ENCODE assay signal across 1 cellular context in genomic region chr19:42111811-42112210, GRCh38.
A peak's percentile ranks its signal among the peaks of the same experiment; 100 is the strongest.
TF ChIP-seq lines count a peak whose summit lies in the region.

No MANE protein-coding gene starts in this region.

TF ChIP-seq in IMR-90, 13 proteins besides CTCF, POLR2A, EP300 and RAD21:
- TF ChIP-seq FOS (IDR thresholded peaks at IDR 0.05; ENCODE audit: low read depth, low read length) (no peak), CEBPB (IDR thresholded peaks at IDR 0.05; ENCODE audit: low read depth, low read length) (peak; percentile 22; the same call in 1 of the 2 replicates), MAZ (IDR thresholded peaks at IDR 0.05; ENCODE audit: borderline replicate concordance, low read depth, low read length) (no peak), BHLHE40 (IDR thresholded peaks at IDR 0.05; ENCODE audit: low read depth, low read length) (no peak), RCOR1 (IDR thresholded peaks at IDR 0.05; ENCODE audit: insufficient replicate concordance, low read length) (no peak), MXI1 (IDR thresholded peaks at IDR 0.05; ENCODE audit: borderline replicate concordance, low read depth, low read length) (no peak)
- TF ChIP-seq, protein P1, sequence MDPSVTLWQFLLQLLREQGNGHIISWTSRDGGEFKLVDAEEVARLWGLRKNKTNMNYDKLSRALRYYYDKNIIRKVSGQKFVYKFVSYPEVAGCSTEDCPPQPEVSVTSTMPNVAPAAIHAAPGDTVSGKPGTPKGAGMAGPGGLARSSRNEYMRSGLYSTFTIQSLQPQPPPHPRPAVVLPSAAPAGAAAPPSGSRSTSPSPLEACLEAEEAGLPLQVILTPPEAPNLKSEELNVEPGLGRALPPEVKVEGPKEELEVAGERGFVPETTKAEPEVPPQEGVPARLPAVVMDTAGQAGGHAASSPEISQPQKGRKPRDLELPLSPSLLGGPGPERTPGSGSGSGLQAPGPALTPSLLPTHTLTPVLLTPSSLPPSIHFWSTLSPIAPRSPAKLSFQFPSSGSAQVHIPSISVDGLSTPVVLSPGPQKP (IDR thresholded peaks at IDR 0.05; ENCODE audit: borderline replicate concordance, low read depth, low read length), result no peak
